Comparison of ENCODE assay signal across 8 cellular contexts in genomic region chr15:80776420-80777045, GRCh38. TPM values are rescaled to one million over a fixed set of nuclear protein-coding genes. Genes with fewer than 3 reads are reported as not detected.
DNase-seq lines count a peak whose midpoint lies in the region; ATAC-seq, FAIRE-seq and TF ChIP-seq lines count a peak whose summit lies in the region.

No MANE protein-coding gene starts in this region.

- peaks cover 42% of the 10 kb centered on the region for H3K27me3 Mint-ChIP-seq in activated naive CD8-positive, alpha-beta T cell treated with anti-CD3 and anti-CD28 coated beads, Interleukin-2, amount 10 ng/mL, durations not matched to agents 7 days and 5 days
- H3K27me3 Mint-ChIP-seq in progenitor cell of endocrine pancreas = peaks cover 46% of the 10 kb centered on the region

- TF ChIP-seq POLR2A in vagina (IDR thresholded peaks at IDR 0.05) = no peak

- no peaks in the 10 kb centered on the region for H4K20me1 ChIP-seq in KMS-11 (ENCODE audit: insufficient read depth)

- no peak overlapping the region for H3K4me3 Mint-ChIP-seq in activated naive CD8-positive, alpha-beta T cell treated with anti-CD3 and anti-CD28 coated beads, Interleukin-2, amount 10 ng/mL, durations not matched to agents 7 days and 5 days
- no peak overlapping the region for H3K4me3 Mint-ChIP-seq in progenitor cell of endocrine pancreas (ENCODE audit: low read depth)

- ATAC-seq in SK-N-SH treated with all-trans-retinoic acid at 6 μM for 48 hours = peak; percentile 30
- no peak for ATAC-seq in activated naive CD8-positive, alpha-beta T cell treated with anti-CD3 and anti-CD28 coated beads, Interleukin-2, amount 10 ng/mL, durations not matched to agents 7 days and 5 days (ENCODE audit: low read depth)
- peak; percentile 53 for ATAC-seq in Right ventricle myocardium inferior
- no peak for ATAC-seq in HG02571 (IDR thresholded peaks at IDR 0.05; ENCODE audit: unreplicated experiment)

- H3K36me3 ChIP-seq in KMS-11 (ENCODE audit: insufficient read depth) (no peaks in the 10 kb centered on the region), vagina (no peaks in the 10 kb centered on the region)

- no peaks in the 10 kb centered on the region for H3K79me2 ChIP-seq in KMS-11 (ENCODE audit: insufficient read depth, low read depth)

- H3K27me3 ChIP-seq in KMS-11 (ENCODE audit: insufficient read depth, low read depth) (no peaks in the 10 kb centered on the region), vagina (no peaks in the 10 kb centered on the region)

- no peak overlapping the region for H3K4me3 ChIP-seq in KMS-11 (IDR thresholded peaks at IDR 0.05; ENCODE audit: insufficient read depth, low read depth, low read length)
- H3K4me3 ChIP-seq in vagina = no peak overlapping the region

- H3K4me2 ChIP-seq in KMS-11 = no peak overlapping the region

- POLR2A ChIA-PET in activated naive CD8-positive, alpha-beta T cell treated with anti-CD3 and anti-CD28 coated beads, Interleukin-2, amount 10 ng/mL, durations not matched to agents 7 days and 5 days (lab: Charles Lee) = no interaction called here

- peaks cover 6% of the 10 kb centered on the region for H3K4me1 Mint-ChIP-seq in activated naive CD8-positive, alpha-beta T cell treated with anti-CD3 and anti-CD28 coated beads, Interleukin-2, amount 10 ng/mL, durations not matched to agents 7 days and 5 days
- H3K4me1 Mint-ChIP-seq in progenitor cell of endocrine pancreas (ENCODE audit: low read depth) = peaks cover 7% of the 10 kb centered on the region

- no peak overlapping the region for H3K27ac ChIP-seq in KMS-11
- H3K27ac ChIP-seq in vagina = no peak overlapping the region

- no peaks in the 10 kb centered on the region for H3K36me3 Mint-ChIP-seq in activated naive CD8-positive, alpha-beta T cell treated with anti-CD3 and anti-CD28 coated beads, Interleukin-2, amount 10 ng/mL, durations not matched to agents 7 days and 5 days
- no peaks in the 10 kb centered on the region for H3K36me3 Mint-ChIP-seq in progenitor cell of endocrine pancreas (ENCODE audit: insufficient read depth)

- DNase-seq in D721Med (ENCODE audit: insufficient read length, low spot score) (peak; percentile 62), Right ventricle myocardium inferior (ENCODE audit: missing footprints) (no peak), progenitor cell of endocrine pancreas (ENCODE audit: low spot score, unreplicated experiment) (peak; percentile 46), vagina (ENCODE audit: extremely low spot score in 2 of 2) (no peak)
- DNase-seq in activated naive CD8-positive, alpha-beta T cell treated with anti-CD3 and anti-CD28 coated beads, Interleukin-2, amount 10 ng/mL, durations not matched to agents 7 days and 5 days = peak; percentile 52

- no peak for FAIRE-seq in D721Med (lab: Jason Lieb, UNC)

- H3K9me3 ChIP-seq in vagina = no peaks in the 10 kb centered on the region

- H3K4me1 ChIP-seq in KMS-11 (ENCODE audit: low read depth, poor library complexity, severe bottlenecking) (no peaks in the 10 kb centered on the region), vagina (peaks cover 36% of the 10 kb centered on the region)

- H2AFZ ChIP-seq in KMS-11 (ENCODE audit: low read depth) = peak overlapping the region; percentile 21; the same call in 1 of the 2 replicates

- no peak overlapping the region for H3K27ac Mint-ChIP-seq in activated naive CD8-positive, alpha-beta T cell treated with anti-CD3 and anti-CD28 coated beads, Interleukin-2, amount 10 ng/mL, durations not matched to agents 7 days and 5 days
- H3K27ac Mint-ChIP-seq in progenitor cell of endocrine pancreas = no peak overlapping the region

- H3K9ac ChIP-seq in KMS-11 = no peak overlapping the region

- intact Hi-C loops in Right ventricle myocardium inferior (cut with DNase I) = loop anchor here (1.0 to 5.0 kb wide), 3 partner anchors 139 to 209 kb away; no protein-coding TSS in a partner anchor
- intact Hi-C loops in vagina (cut with DNase I) = loop anchor here (5.0 to 10.0 kb wide), 2 partner anchors 209 to 322 kb away; no protein-coding TSS in a partner anchor

- H3K9me3 Mint-ChIP-seq in activated naive CD8-positive, alpha-beta T cell treated with anti-CD3 and anti-CD28 coated beads, Interleukin-2, amount 10 ng/mL, durations not matched to agents 7 days and 5 days = no peaks in the 10 kb centered on the region
- H3K9me3 Mint-ChIP-seq in progenitor cell of endocrine pancreas (ENCODE audit: low read depth) = no peaks in the 10 kb centered on the region

- TF ChIP-seq CTCF in D721Med (IDR thresholded peaks at IDR 0.05; ENCODE audit: insufficient read depth, missing control alignments) (peak; percentile 90), KMS-11 (conservative IDR thresholded peaks at IDR 0.05; ENCODE audit: low read depth, low read length) (peak; percentile 88), progenitor cell of endocrine pancreas (IDR thresholded peaks at IDR 0.05; ENCODE audit: unreplicated experiment) (peak; percentile 87), vagina (IDR thresholded peaks at IDR 0.05) (peak; percentile 44 to 62 (median 57))

TF ChIP-seq in SK-N-SH treated with all-trans-retinoic acid at 6 μM for 48 hours, 23 proteins besides CTCF, POLR2A, EP300 and RAD21:
- TF ChIP-seq, protein P1, sequence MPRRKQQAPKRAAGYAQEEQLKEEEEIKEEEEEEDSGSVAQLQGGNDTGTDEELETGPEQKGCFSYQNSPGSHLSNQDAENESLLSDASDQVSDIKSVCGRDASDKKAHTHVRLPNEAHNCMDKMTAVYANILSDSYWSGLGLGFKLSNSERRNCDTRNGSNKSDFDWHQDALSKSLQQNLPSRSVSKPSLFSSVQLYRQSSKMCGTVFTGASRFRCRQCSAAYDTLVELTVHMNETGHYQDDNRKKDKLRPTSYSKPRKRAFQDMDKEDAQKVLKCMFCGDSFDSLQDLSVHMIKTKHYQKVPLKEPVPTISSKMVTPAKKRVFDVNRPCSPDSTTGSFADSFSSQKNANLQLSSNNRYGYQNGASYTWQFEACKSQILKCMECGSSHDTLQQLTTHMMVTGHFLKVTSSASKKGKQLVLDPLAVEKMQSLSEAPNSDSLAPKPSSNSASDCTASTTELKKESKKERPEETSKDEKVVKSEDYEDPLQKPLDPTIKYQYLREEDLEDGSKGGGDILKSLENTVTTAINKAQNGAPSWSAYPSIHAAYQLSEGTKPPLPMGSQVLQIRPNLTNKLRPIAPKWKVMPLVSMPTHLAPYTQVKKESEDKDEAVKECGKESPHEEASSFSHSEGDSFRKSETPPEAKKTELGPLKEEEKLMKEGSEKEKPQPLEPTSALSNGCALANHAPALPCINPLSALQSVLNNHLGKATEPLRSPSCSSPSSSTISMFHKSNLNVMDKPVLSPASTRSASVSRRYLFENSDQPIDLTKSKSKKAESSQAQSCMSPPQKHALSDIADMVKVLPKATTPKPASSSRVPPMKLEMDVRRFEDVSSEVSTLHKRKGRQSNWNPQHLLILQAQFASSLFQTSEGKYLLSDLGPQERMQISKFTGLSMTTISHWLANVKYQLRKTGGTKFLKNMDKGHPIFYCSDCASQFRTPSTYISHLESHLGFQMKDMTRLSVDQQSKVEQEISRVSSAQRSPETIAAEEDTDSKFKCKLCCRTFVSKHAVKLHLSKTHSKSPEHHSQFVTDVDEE (CRISPR knock-in tag; IDR thresholded peaks at IDR 0.05) = no peak
- no peak for TF ChIP-seq BACH2 (CRISPR knock-in tag; IDR thresholded peaks at IDR 0.05; ENCODE audit: borderline replicate concordance)
- TF ChIP-seq TOX (CRISPR knock-in tag; IDR thresholded peaks at IDR 0.05; ENCODE audit: borderline replicate concordance) = no peak
- no peak for TF ChIP-seq ZNF8 (CRISPR knock-in tag; IDR thresholded peaks at IDR 0.05)
- TF ChIP-seq, protein P2, sequence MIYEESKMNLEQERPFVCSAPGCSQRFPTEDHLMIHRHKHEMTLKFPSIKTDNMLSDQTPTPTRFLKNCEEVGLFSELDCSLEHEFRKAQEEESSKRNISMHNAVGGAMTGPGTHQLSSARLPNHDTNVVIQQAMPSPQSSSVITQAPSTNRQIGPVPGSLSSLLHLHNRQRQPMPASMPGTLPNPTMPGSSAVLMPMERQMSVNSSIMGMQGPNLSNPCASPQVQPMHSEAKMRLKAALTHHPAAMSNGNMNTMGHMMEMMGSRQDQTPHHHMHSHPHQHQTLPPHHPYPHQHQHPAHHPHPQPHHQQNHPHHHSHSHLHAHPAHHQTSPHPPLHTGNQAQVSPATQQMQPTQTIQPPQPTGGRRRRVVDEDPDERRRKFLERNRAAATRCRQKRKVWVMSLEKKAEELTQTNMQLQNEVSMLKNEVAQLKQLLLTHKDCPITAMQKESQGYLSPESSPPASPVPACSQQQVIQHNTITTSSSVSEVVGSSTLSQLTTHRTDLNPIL (CRISPR knock-in tag; IDR thresholded peaks at IDR 0.05; ENCODE audit: low read depth) = no peak
- no peak for TF ChIP-seq CSRNP3 (CRISPR knock-in tag; IDR thresholded peaks at IDR 0.05)
- no peak for TF ChIP-seq ZC3H10 (CRISPR knock-in tag; IDR thresholded peaks at IDR 0.05)
- TF ChIP-seq ARNTL (CRISPR knock-in tag; IDR thresholded peaks at IDR 0.05; ENCODE audit: borderline replicate concordance, low read depth) = no peak
- no peak for TF ChIP-seq SNAI2 (CRISPR knock-in tag; IDR thresholded peaks at IDR 0.05)
- no peak for TF ChIP-seq ZNF70 (CRISPR knock-in tag; IDR thresholded peaks at IDR 0.05)
- TF ChIP-seq GLIS3 (CRISPR knock-in tag; IDR thresholded peaks at IDR 0.05) = no peak

RNA-seq across cellular contexts. Expression of gene CEMIP, which starts 2.6 kb away (rescaled TPM):
- under 1 TPM in 1 of 2 experiments, not detected in 1; 0.23 TPM for total RNA-seq in activated naive CD8-positive, alpha-beta T cell treated with anti-CD3 and anti-CD28 coated beads, Interleukin-2, amount 10 ng/mL, durations not matched to agents 7 days and 5 days
- 0.14 TPM for total RNA-seq in Right ventricle myocardium inferior
- total RNA-seq in progenitor cell of endocrine pancreas = 0.77 and 1.3 TPM in 2 replicates
- total RNA-seq in vagina = 0.74 TPM

Comparison
In these comparisons a context has a peak if more than half of its experiments do, and no peak if none do; other contexts are left out.
1. DNase-seq: peak in D721Med (single experiment), activated naive CD8-positive, alpha-beta T cell treated with anti-CD3 and anti-CD28 coated beads, Interleukin-2, amount 10 ng/mL, durations not matched to agents 7 days and 5 days (single experiment) and progenitor cell of endocrine pancreas (single experiment); none in Right ventricle myocardium inferior (single experiment) and vagina (0 of 2).
2. ATAC-seq: peak in SK-N-SH treated with all-trans-retinoic acid at 6 μM for 48 hours (single experiment) and Right ventricle myocardium inferior (single experiment); none in activated naive CD8-positive, alpha-beta T cell treated with anti-CD3 and anti-CD28 coated beads, Interleukin-2, amount 10 ng/mL, durations not matched to agents 7 days and 5 days (single experiment) and HG02571 (single experiment).
3. Peak in every context shown above with its lines, with median percentiles within 50 percentile points of each other: CTCF ChIP-seq.